25 cellular contexts compared by ENCODE assay signal in genomic region chr2:18001671-18002070, GRCh38.
DNase-seq lines count a peak whose midpoint lies in the region; ATAC-seq and TF ChIP-seq lines count a peak whose summit lies in the region.
"Had no signal": no experiment of that assay in that cellular context is flagged by ENCODE, and none has a peak within 500 bp of the region (broad histone marks: within the 10 kb centered on the region; RNA-seq: fewer than 3 reads in every experiment).

No MANE protein-coding gene starts in this region.

- H3K27me3 Mint-ChIP-seq in H9 (ENCODE audit: low read depth) (no peaks in the 10 kb centered on the region), neural crest cell (ENCODE audit: low read depth) (no peaks in the 10 kb centered on the region)
- H3K27me3 Mint-ChIP-seq: activated naive CD8-positive, alpha-beta T cell treated with anti-CD3 and anti-CD28 coated beads, Interleukin-2, amount 10 ng/mL, durations not matched to agents 7 days and 5 days had no signal

- no peak overlapping the region; a peak in 1 of 7 replicates for H3K27ac Mint-ChIP-seq in H9
- no peak overlapping the region for H3K27ac Mint-ChIP-seq in neural crest cell (ENCODE audit: unreplicated experiment)
- H3K27ac Mint-ChIP-seq: activated CD8-positive, alpha-beta T cell treated with anti-CD3 and anti-CD28 coated beads, Interleukin-2, amount 10 ng/mL, durations not matched to agents 7 days and 5 days; activated naive CD8-positive, alpha-beta T cell treated with anti-CD3 and anti-CD28 coated beads, Interleukin-2, amount 10 ng/mL, durations not matched to agents 7 days and 5 days; activated T-helper 1 cell treated with anti-CD3 and anti-CD28 coated beads, Interleukin-12 subunit alpha, Interleukin-12 subunit beta, Interleukin-2, Interleukin-4 antibody, amounts not matched to agents 30 ng/mL and 10 ng/mL and 1 ng/mL, durations not matched to agents 14 hours and 24 hours and 36 hours; nephron; T-cell had no signal

- no peak overlapping the region for H3K23ac ChIP-seq in H9 (ENCODE audit: insufficient read length, low read depth, low read length)

- H3K36me3 Mint-ChIP-seq in H9 (ENCODE audit: insufficient read depth in 1 of 3, low read depth in 3 of 3) (peaks cover 0 to 4% (median 0%) of the 10 kb centered on the region in 3 experiments; a peak in 3 of 7 replicates), neural crest cell (ENCODE audit: low read depth) (no peaks in the 10 kb centered on the region)
- H3K36me3 Mint-ChIP-seq: activated naive CD8-positive, alpha-beta T cell treated with anti-CD3 and anti-CD28 coated beads, Interleukin-2, amount 10 ng/mL, durations not matched to agents 7 days and 5 days; T-cell had no signal

- no peak overlapping the region for H3K27ac ChIP-seq in H9 (ENCODE audit: insufficient read length, low read depth, low read length)
- H3K27ac ChIP-seq: breast epithelium, dorsolateral prefrontal cortex, hepatocyte, HL-60, stomach had no signal

- H3K4me2 ChIP-seq in H9 (ENCODE audit: insufficient read depth, insufficient read length, low read length), result no peak overlapping the region
- H3K4me2 ChIP-seq: hepatocyte had no signal

- no peak overlapping the region for H3K14ac ChIP-seq in H9 (ENCODE audit: insufficient read depth, low read length)

- no peaks in the 10 kb centered on the region for H3K27me3 ChIP-seq in H9 (ENCODE audit: insufficient read depth, low read length)
- H3K27me3 ChIP-seq: breast epithelium, hepatocyte, stomach had no signal

- H2BK15ac ChIP-seq in H9 (ENCODE audit: low read depth, low read length), result no peak overlapping the region

- no peak overlapping the region for H3K4me3 Mint-ChIP-seq in H9
- no peak overlapping the region for H3K4me3 Mint-ChIP-seq in neural crest cell
- H3K4me3 Mint-ChIP-seq: activated CD8-positive, alpha-beta T cell treated with anti-CD3 and anti-CD28 coated beads, Interleukin-2, amount 10 ng/mL, durations not matched to agents 7 days and 5 days; activated naive CD8-positive, alpha-beta T cell treated with anti-CD3 and anti-CD28 coated beads, Interleukin-2, amount 10 ng/mL, durations not matched to agents 7 days and 5 days; activated T-helper 1 cell treated with anti-CD3 and anti-CD28 coated beads, Interleukin-12 subunit alpha, Interleukin-12 subunit beta, Interleukin-2, Interleukin-4 antibody, amounts not matched to agents 30 ng/mL and 10 ng/mL and 1 ng/mL, durations not matched to agents 14 hours and 24 hours and 36 hours; nephron; T-cell had no signal

- no peaks in the 10 kb centered on the region for H3K4me1 Mint-ChIP-seq in H9
- H3K4me1 Mint-ChIP-seq in neural crest cell, result no peaks in the 10 kb centered on the region
- H3K4me1 Mint-ChIP-seq: activated naive CD8-positive, alpha-beta T cell treated with anti-CD3 and anti-CD28 coated beads, Interleukin-2, amount 10 ng/mL, durations not matched to agents 7 days and 5 days; T-cell had no signal

- no peaks in the 10 kb centered on the region for H3K79me2 ChIP-seq in H9 (ENCODE audit: insufficient read depth, low read length)
- H3K79me2 ChIP-seq: hepatocyte had no signal

- H3K56ac ChIP-seq in H9 (ENCODE audit: insufficient read length, low read depth, low read length), result no peak overlapping the region

- H4K20me1 ChIP-seq in H9 (ENCODE audit: control insufficient read depth, insufficient read depth, insufficient read length), result no peaks in the 10 kb centered on the region

- H3K4ac ChIP-seq in H9 (ENCODE audit: low read depth, low read length), result no peak overlapping the region

- no peaks in the 10 kb centered on the region for H3K79me1 ChIP-seq in H9 (ENCODE audit: insufficient read depth, low read depth, low read length, poor library complexity, severe bottlenecking)

- DNase-seq in NCI-H2171 treated with DMSO at 0.1 percent for 48 hours (lab: John Stamatoyannopoulos, UW), result peak; percentile 18
- no peak for DNase-seq in NCI-H2171 (lab: John Stamatoyannopoulos, UW)
- DNase-seq in H9, result peak; percentile 46
- DNase-seq in RKO (ENCODE audit: low spot score), result peak; percentile 2
- no peak for DNase-seq in neural crest cell (ENCODE audit: low read depth, low spot score)
- no peak for DNase-seq in C1 segment of cervical spinal cord (lab: John Stamatoyannopoulos, UW)
- DNase-seq in putamen (ENCODE audit: low spot score), result no peak
- DNase-seq: activated CD8-positive, alpha-beta T cell treated with anti-CD3 and anti-CD28 coated beads, Interleukin-2, amount 10 ng/mL, durations not matched to agents 7 days and 5 days; activated naive CD8-positive, alpha-beta T cell treated with anti-CD3 and anti-CD28 coated beads, Interleukin-2, amount 10 ng/mL, durations not matched to agents 7 days and 5 days; COR-L47; dorsolateral prefrontal cortex; KG1; kidney; NCI-H1436 treated with DMSO at 0.1 percent for 48 hours; NCI-H2227 treated with DMSO at 0.1 percent for 48 hours; RPMI8226; stimulated activated CD4-positive, alpha-beta T cell treated with anti-CD3 and anti-CD28 coated beads, Interleukin-15, amount 100 ng/mL, for 24 hours; stomach; T-cell had no signal

- no peak overlapping the region for H3T11ph ChIP-seq in H9 (ENCODE audit: low read length)

- H3K4me1 ChIP-seq in H9 (ENCODE audit: insufficient read depth, low read length), result no peaks in the 10 kb centered on the region
- H3K4me1 ChIP-seq: breast epithelium had no signal

- no peak for ATAC-seq in GM19455 (IDR thresholded peaks at IDR 0.05; ENCODE audit: unreplicated experiment)
- ATAC-seq: activated CD8-positive, alpha-beta T cell treated with anti-CD3 and anti-CD28 coated beads, Interleukin-2, amount 10 ng/mL, durations not matched to agents 7 days and 5 days; T-cell had no signal

- WGBS in H9 (ENCODE audit: extremely low coverage, insufficient read length, low lambda C conversion rate), result no CpG with 5 or more reads among the region's 4 CpGs

- H2BK20ac ChIP-seq in H9 (ENCODE audit: low read depth, low read length, poor library complexity, severe bottlenecking), result no peak overlapping the region

- no peak overlapping the region for H4K5ac ChIP-seq in H9 (ENCODE audit: insufficient read length, low read depth, low read length)

- H2BK120ac ChIP-seq in H9 (ENCODE audit: low read depth, low read length, poor library complexity, severe bottlenecking), result no peak overlapping the region

- no peak overlapping the region for H4K8ac ChIP-seq in H9 (replicated peaks; ENCODE audit: insufficient read length, low read depth, low read length)

- H3K9me3 Mint-ChIP-seq in H9 (peaks cover 3 to 5% of the 10 kb centered on the region in 2 experiments), neural crest cell (peaks cover 2% of the 10 kb centered on the region)
- H3K9me3 Mint-ChIP-seq: activated T-helper 1 cell treated with anti-CD3 and anti-CD28 coated beads, Interleukin-12 subunit alpha, Interleukin-12 subunit beta, Interleukin-2, Interleukin-4 antibody, amounts not matched to agents 30 ng/mL and 10 ng/mL and 1 ng/mL, durations not matched to agents 14 hours and 24 hours and 36 hours had no signal

- H2AFZ ChIP-seq in H9 (ENCODE audit: low read length), result no peak overlapping the region
- H2AFZ ChIP-seq: hepatocyte had no signal

- no peak overlapping the region for H2AK5ac ChIP-seq in H9 (ENCODE audit: insufficient read length, low read length)

- no peak overlapping the region for H3K18ac ChIP-seq in H9 (ENCODE audit: insufficient read length, low read depth, low read length)

- H2BK12ac ChIP-seq in H9 (ENCODE audit: insufficient read length, low read depth, low read length), result no peak overlapping the region

- H3K23me2 ChIP-seq in H9 (ENCODE audit: insufficient read length, low read depth, low read length, poor library complexity, severe bottlenecking), result no peaks in the 10 kb centered on the region

- peak; percentile 64 for TF ChIP-seq CTCF in H9 (conservative IDR thresholded peaks at IDR 0.05)
- peak; percentile 18 for TF ChIP-seq CTCF in neural crest cell (conservative IDR thresholded peaks at IDR 0.05)

- H3K9me3 ChIP-seq in H9 (ENCODE audit: control insufficient read depth, low read depth, low read length), result no peaks in the 10 kb centered on the region

- H3K9ac ChIP-seq in H9 (ENCODE audit: extremely low read depth, insufficient read length, low read length), result no peak overlapping the region

- no peak overlapping the region for H2BK5ac ChIP-seq in H9 (ENCODE audit: insufficient read length, low read length)

- no peak overlapping the region for H4K91ac ChIP-seq in H9 (ENCODE audit: insufficient read length, low read depth, low read length)

Comparison
In these comparisons a context has a peak if more than half of its experiments do, and no peak if none do; other contexts are left out.
1. DNase-seq: peak in NCI-H2171 treated with DMSO at 0.1 percent for 48 hours (single experiment), H9 (single experiment) and RKO (single experiment); none in NCI-H2171 (single experiment), neural crest cell (single experiment), C1 segment of cervical spinal cord (0 of 14) and putamen (single experiment).